In the genomic region with DNA sequence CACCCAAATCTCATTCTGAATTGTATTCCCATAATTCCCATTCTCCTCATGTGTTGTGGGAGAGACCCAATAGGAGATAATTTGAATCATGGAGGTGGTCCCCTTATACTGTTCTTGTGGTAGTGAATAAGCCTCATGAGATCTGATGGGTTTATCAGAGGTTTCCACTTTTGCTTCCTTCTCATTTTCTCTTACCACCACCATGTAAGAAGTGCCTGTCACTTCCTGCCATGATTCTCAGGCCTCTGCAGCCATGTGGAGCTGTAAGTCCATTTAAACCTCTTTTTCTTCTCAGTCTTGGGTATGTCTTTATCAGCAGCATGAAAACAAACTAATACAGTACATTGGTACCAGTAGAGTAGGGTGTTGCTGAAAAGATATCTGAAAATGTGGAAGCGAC, we compare ENCODE assay signal across 28 cellular contexts.
"Had no signal": no experiment of that assay in that cellular context is flagged by ENCODE, and none has a peak within 500 bp of the region (broad histone marks: within the 10 kb centered on the region; RNA-seq: fewer than 3 reads in every experiment).

No MANE protein-coding gene starts in this region.

- H2AFZ ChIP-seq: neural progenitor cell, parathyroid adenoma had no signal

- FAIRE-seq: small intestine had no signal

- H3K4me1 Mint-ChIP-seq: nephron, neural progenitor cell had no signal

- DNase-seq: naive thymus-derived CD4-positive, alpha-beta T cell; occipital lobe; ovary; posterior cingulate gyrus; psoas muscle; right cardiac atrium; right lobe of liver; sigmoid colon; small intestine; stimulated activated CD4-positive, alpha-beta T cell treated with anti-CD3 and anti-CD28 coated beads, Interleukin-15, amount 100 ng/mL, for 24 hours; stimulated activated CD4-positive, alpha-beta T cell treated with anti-CD3 and anti-CD28 coated beads, Interleukin-2, amount 100 ng/mL, for 24 hours; stimulated activated CD4-positive, alpha-beta T cell treated with anti-CD3 and anti-CD28 coated beads, Interleukin-2, amount 100 ng/mL, for 48 hours; stimulated activated CD4-positive, alpha-beta T cell treated with anti-CD3 and anti-CD28 coated beads, Interleukin-4, amount 100 ng/mL, for 24 hours; stimulated activated naive B cell treated with anti-CD40 and anti-IgM and Interleukin-4, amounts not matched to agents 10 μg/mL and 1 μg/mL and 100 μg/mL, for 72 hours; stimulated activated naive CD4-positive, alpha-beta T cell treated with Interleukin-2 at 50 U/mL for 16 hours; stomach; thyroid gland; trophoblast cell; upper lobe of left lung; uterus had no signal

- H3K4me1 ChIP-seq: neural progenitor cell, thyroid gland, uterus had no signal

- H3K9me3 ChIP-seq: ovary, right lobe of liver, stomach, thoracic aorta, thyroid gland, upper lobe of left lung, uterus had no signal

- ATAC-seq: naive thymus-derived CD4-positive, alpha-beta T cell; psoas muscle; right cardiac atrium; right lobe of liver; stimulated activated effector memory CD8-positive, alpha-beta T cell treated with anti-CD3 and anti-CD28 coated beads, Interleukin-12 subunit alpha, Interleukin-12 subunit beta, amount 100 ng/mL, for 72 hours; stimulated activated naive B cell treated with anti-CD40 and anti-IgM and Interleukin-4, amounts not matched to agents 10 μg/mL and 1 μg/mL and 100 μg/mL, for 72 hours had no signal

- H3K9ac ChIP-seq: neural progenitor cell, parathyroid adenoma had no signal

- H3K27ac Mint-ChIP-seq: naive thymus-derived CD4-positive, alpha-beta T cell; nephron; neural progenitor cell; progenitor cell of endocrine pancreas; stimulated activated effector memory CD8-positive, alpha-beta T cell treated with anti-CD3 and anti-CD28 coated beads, Interleukin-12 subunit alpha, Interleukin-12 subunit beta, amount 100 ng/mL, for 72 hours; stimulated activated naive B cell treated with anti-CD40 and anti-IgM and Interleukin-4, amounts not matched to agents 10 μg/mL and 1 μg/mL and 100 μg/mL, for 72 hours; stimulated activated naive CD8-positive, alpha-beta T cell treated with anti-CD3 and anti-CD28 coated beads, Interleukin-15, Interleukin-2, amounts not matched to agents 100 ng/mL and 50 ng/mL, for 24 hours had no signal

- H3K36me3 Mint-ChIP-seq: stimulated activated effector memory CD8-positive, alpha-beta T cell treated with anti-CD3 and anti-CD28 coated beads, Interleukin-12 subunit alpha, Interleukin-12 subunit beta, amount 100 ng/mL, for 72 hours had no signal

- H3K4me3 ChIP-seq: neural progenitor cell, ovary, psoas muscle, right lobe of liver, sigmoid colon, stomach, thoracic aorta, thyroid gland, tibial nerve, upper lobe of left lung, uterus had no signal

- H3K27ac ChIP-seq: neural progenitor cell, ovary, parathyroid adenoma, psoas muscle, right lobe of liver, sigmoid colon, stomach, thoracic aorta, thyroid gland, tibial nerve, upper lobe of left lung, uterus had no signal

- H3K27me3 ChIP-seq: neural progenitor cell, ovary, right lobe of liver, sigmoid colon, stomach, thyroid gland, tibial nerve, upper lobe of left lung, uterus had no signal

- H3K4me3 Mint-ChIP-seq: nephron; neural progenitor cell; stimulated activated effector memory CD8-positive, alpha-beta T cell treated with anti-CD3 and anti-CD28 coated beads, Interleukin-12 subunit alpha, Interleukin-12 subunit beta, amount 100 ng/mL, for 72 hours; stimulated activated naive B cell treated with anti-CD40 and anti-IgM and Interleukin-4, amounts not matched to agents 10 μg/mL and 1 μg/mL and 100 μg/mL, for 72 hours; stimulated activated naive CD8-positive, alpha-beta T cell treated with anti-CD3 and anti-CD28 coated beads, Interleukin-15, Interleukin-2, amounts not matched to agents 100 ng/mL and 50 ng/mL, for 24 hours had no signal

- H3K27me3 Mint-ChIP-seq: naive thymus-derived CD4-positive, alpha-beta T cell; progenitor cell of endocrine pancreas; stimulated activated naive B cell treated with anti-CD40 and anti-IgM and Interleukin-4, amounts not matched to agents 10 μg/mL and 1 μg/mL and 100 μg/mL, for 72 hours; stimulated activated naive CD8-positive, alpha-beta T cell treated with anti-CD3 and anti-CD28 coated beads, Interleukin-15, Interleukin-2, amounts not matched to agents 100 ng/mL and 50 ng/mL, for 24 hours had no signal

- H3K36me3 ChIP-seq: neural progenitor cell, ovary, right lobe of liver, sigmoid colon, thoracic aorta, thyroid gland, upper lobe of left lung, uterus had no signal

- H3K4me2 ChIP-seq: neural progenitor cell had no signal
